8 cellular contexts compared by ENCODE assay signal in genomic region chr7:92588561-92588960, GRCh38. TPM values are rescaled to one million over a fixed set of nuclear protein-coding genes. Genes with fewer than 3 reads are reported as not detected.
A peak's percentile ranks its signal among the peaks of the same experiment; 100 is the strongest.
DNase-seq lines count a peak whose midpoint lies in the region; ATAC-seq and TF ChIP-seq lines count a peak whose summit lies in the region.

No MANE protein-coding gene starts in this region.

- H3K9me3 ChIP-seq in heart left ventricle = no peaks in the 10 kb centered on the region
- H3K9me3 ChIP-seq in thoracic aorta = no peaks in the 10 kb centered on the region

- no peaks in the 10 kb centered on the region for H3K9me3 Mint-ChIP-seq in activated B cell treated with CpG ODN at 0.5 μM for 24 hours

- H3K27ac ChIP-seq in heart left ventricle = peak overlapping the region in 1 of 12 donors; percentile 93
- no peak overlapping the region for H3K27ac ChIP-seq in thoracic aorta

- CTCF ChIA-PET in activated B cell treated with CpG ODN at 0.5 μM for 24 hours (lab: Charles Lee) = interaction anchor here (0.8 kb wide), 1 partner anchor 640 kb away, joined by 3 read pairs; no protein-coding TSS in a partner anchor

- H3K4me1 ChIP-seq in heart left ventricle (peaks cover 5 to 53% (median 34%) of the 10 kb centered on the region in 12 donors), thoracic aorta (ENCODE audit: control insufficient read depth in 1 of 2, low read depth in 2 of 2) (peaks cover 23 to 47% of the 10 kb centered on the region in 2 donors)

- peak overlapping the region; percentile 80 for H3K4me3 Mint-ChIP-seq in activated B cell treated with CpG ODN at 0.5 μM for 24 hours

- intact Hi-C loops in heart left ventricle (cut with DNase I) (loop anchor here in 2 of 10 donors (5.0 kb wide), 2 partner anchors 56 to 61 kb away; partner anchors contain the start of genes PEX1 (in 1 of the 2) and RBM48 (in 1 of the 2)), Right ventricle myocardium inferior (cut with DNase I) (loop anchor here (5.0 kb wide), 1 partner anchor 61 kb away; the partner anchor contains the start of genes PEX1 and RBM48), activated B cell treated with CpG ODN at 0.5 μM for 24 hours (cut with micrococcal nuclease) (no loop called here)

- no peak for TF ChIP-seq POLR2A in heart left ventricle (IDR thresholded peaks at IDR 0.05)

- DNase-seq in heart left ventricle (no peak), Right ventricle myocardium inferior (ENCODE audit: missing footprints) (no peak), activated B cell treated with CpG ODN at 0.5 μM for 24 hours (no peak), fibroblast of villous mesenchyme (ENCODE audit: low read depth) (peak; percentile 54), thoracic aorta (ENCODE audit: low spot score) (no peak), cerebellar nuclear complex (lab: John Stamatoyannopoulos, UW) (no peak), NCI-H446 treated with DMSO at 0.1 percent for 48 hours (lab: John Stamatoyannopoulos, UW) (no peak)
- DNase-seq in activated effector memory CD4-positive, alpha-beta T cell treated with Interleukin-2 at 50 U/mL for 16 hours = no peak

- H3K27ac Mint-ChIP-seq in activated B cell treated with CpG ODN at 0.5 μM for 24 hours = peak overlapping the region; percentile 80

- H3K27me3 ChIP-seq in heart left ventricle (no peaks in the 10 kb centered on the region), thoracic aorta (replicated peaks; ENCODE audit: insufficient read depth) (no peaks in the 10 kb centered on the region)

- TF ChIP-seq CTCF in heart left ventricle (IDR thresholded peaks at IDR 0.05) (no peak), activated B cell treated with CpG ODN at 0.5 μM for 24 hours (IDR thresholded peaks at IDR 0.05) (no peak), fibroblast of villous mesenchyme (IDR thresholded peaks at IDR 0.05; ENCODE audit: insufficient read depth, low read depth, low read length) (no peak), thoracic aorta (IDR thresholded peaks at IDR 0.05) (no peak)

- 82 to 87% (median 85%) methylated on average over 9 of the region's 9 CpGs for WGBS in heart left ventricle, 4 donors

- no peaks in the 10 kb centered on the region for H3K36me3 ChIP-seq in heart left ventricle
- H3K36me3 ChIP-seq in thoracic aorta = no peaks in the 10 kb centered on the region

- H3K36me3 Mint-ChIP-seq in activated B cell treated with CpG ODN at 0.5 μM for 24 hours (ENCODE audit: low read depth) = peaks cover 28% of the 10 kb centered on the region

- peaks cover 59% of the 10 kb centered on the region for H3K4me1 Mint-ChIP-seq in activated B cell treated with CpG ODN at 0.5 μM for 24 hours

- POLR2A ChIA-PET in activated B cell treated with CpG ODN at 0.5 μM for 24 hours (lab: Charles Lee) = interaction anchor here (3.7 kb wide), 1 partner anchor 60 kb away, joined by 31 read pairs; the partner anchor contains the start of genes PEX1 and RBM48

- ATAC-seq in heart left ventricle (no peak), Right ventricle myocardium inferior (no peak), activated B cell treated with CpG ODN at 0.5 μM for 24 hours (ENCODE audit: low read depth) (no peak), thoracic aorta (ENCODE audit: insufficient number of reproducible peaks, low FRiP score, low read depth) (no peak)

- no peaks in the 10 kb centered on the region for H3K27me3 Mint-ChIP-seq in activated B cell treated with CpG ODN at 0.5 μM for 24 hours

- H3K4me3 ChIP-seq in heart left ventricle = peak overlapping the region in 9 of 12 donors; percentile 78 to 92 (median 90)
- peak overlapping the region; percentile 89 for H3K4me3 ChIP-seq in fibroblast of villous mesenchyme (ENCODE audit: low read depth, low read length)
- peak overlapping the region; percentile 91 for H3K4me3 ChIP-seq in thoracic aorta

RNA-seq across cellular contexts. Expression of gene FAM133B, which starts 1.6 kb away (rescaled TPM):
- 10 to 100 TPM in 6 of 9 donors, 1 to 10 TPM in 3; 7.9 to 14.1 (median 11.0) TPM for total RNA-seq in heart left ventricle
- 10 to 100 TPM; 11.0 to 17.4 TPM for polyA plus RNA-seq in heart left ventricle
- total RNA-seq in Right ventricle myocardium inferior = 14.3 TPM
- 41.9 and 48.2 TPM in 2 replicates for total RNA-seq in activated B cell treated with CpG ODN at 0.5 μM for 24 hours
- 16.4 and 26.3 TPM in 2 replicates for total RNA-seq in fibroblast of villous mesenchyme
- 10 to 100 TPM; 18.1 to 29.5 TPM for total RNA-seq in thoracic aorta

RNA-seq across cellular contexts. Expression of gene RBM48, which starts 60.0 kb away (rescaled TPM):
- total RNA-seq in heart left ventricle (10 to 100 TPM in 7 of 9 donors, 1 to 10 TPM in 2; 6.5 to 13.7 (median 10.8) TPM), Right ventricle myocardium inferior (11.8 TPM), activated B cell treated with CpG ODN at 0.5 μM for 24 hours (21.6 and 24.3 TPM in 2 replicates), fibroblast of villous mesenchyme (5.8 and 9.9 TPM in 2 replicates), thoracic aorta (10 to 100 TPM in 1 of 2 donors, 1 to 10 TPM in 1; 9.5 to 16.4 TPM)
- polyA plus RNA-seq in heart left ventricle = 10 to 100 TPM in 1 of 2 donors, 1 to 10 TPM in 1; 6.7 to 10.4 TPM
